11 cellular contexts compared by ENCODE assay signal in the genomic region with DNA sequence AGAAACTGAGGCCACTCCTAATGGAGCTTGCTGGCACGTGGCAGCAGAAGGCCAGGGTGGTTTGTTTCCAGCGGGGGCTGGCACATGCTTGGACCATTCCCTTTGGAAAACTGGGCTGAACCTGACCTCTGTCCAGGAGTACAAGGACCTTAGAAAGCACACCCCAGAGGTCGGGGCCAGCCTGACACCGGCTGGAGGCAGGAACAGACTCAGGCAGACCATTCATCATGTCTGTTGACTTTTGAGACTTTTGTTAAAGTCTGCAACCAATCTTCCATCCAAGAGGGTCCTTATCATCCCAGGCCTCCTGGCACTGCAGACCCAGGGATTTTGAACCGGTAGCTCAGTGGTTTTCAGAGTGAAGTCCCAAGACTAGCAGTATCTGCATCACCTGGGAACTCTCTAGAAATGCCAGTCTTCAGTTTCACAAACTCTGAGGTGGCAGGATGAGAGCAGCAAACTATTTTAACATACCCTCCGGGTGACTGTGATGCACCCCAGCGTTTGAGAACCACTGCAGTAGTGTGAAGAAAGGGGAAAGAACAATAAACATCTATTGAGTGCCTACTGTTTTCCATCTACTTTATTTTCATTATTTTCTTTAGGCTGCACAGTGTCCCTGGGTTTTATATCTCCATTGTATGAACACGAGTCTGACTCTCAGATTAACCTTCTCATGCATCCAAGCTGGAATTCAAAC.
DNase-seq lines count a peak whose midpoint lies in the region; ATAC-seq and TF ChIP-seq lines count a peak whose summit lies in the region.
"Had no signal": no experiment of that assay in that cellular context is flagged by ENCODE, and none has a peak within 500 bp of the region (broad histone marks: within the 10 kb centered on the region; RNA-seq: fewer than 3 reads in every experiment).

No MANE protein-coding gene starts in this region.

- H3K9me3 Mint-ChIP-seq in activated naive CD8-positive, alpha-beta T cell treated with anti-CD3 and anti-CD28 coated beads, Interleukin-2, amount 50 U/mL, for 24 hours = no peaks in the 10 kb centered on the region
- H3K9me3 Mint-ChIP-seq in mesothelial cell of epicardium = peaks cover 6% of the 10 kb centered on the region

- H3K27ac ChIP-seq in vagina = peak overlapping the region; percentile 57

- H3K4me1 Mint-ChIP-seq in activated naive CD8-positive, alpha-beta T cell treated with anti-CD3 and anti-CD28 coated beads, Interleukin-2, amount 50 U/mL, for 24 hours = peaks cover 64% of the 10 kb centered on the region
- H3K4me1 Mint-ChIP-seq in mesothelial cell of epicardium = peaks cover 68% of the 10 kb centered on the region

- intact Hi-C loops in vagina (cut with DNase I) = no loop called here

- no peak overlapping the region for H3K4me3 Mint-ChIP-seq in activated naive CD8-positive, alpha-beta T cell treated with anti-CD3 and anti-CD28 coated beads, Interleukin-2, amount 50 U/mL, for 24 hours
- H3K4me3 Mint-ChIP-seq in mesothelial cell of epicardium = no peak overlapping the region

- DNase-seq in stimulated activated CD4-positive, alpha-beta T cell treated with anti-CD3 and anti-CD28 coated beads, Interleukin-1b, Interleukin-23, amount 100 ng/mL, for 48 hours = peak; percentile 15
- DNase-seq in stimulated activated CD4-positive, alpha-beta T cell treated with anti-CD3 and anti-CD28 coated beads, Interleukin-4, amount 100 ng/mL, for 4 hours = no peak
- DNase-seq in activated naive CD8-positive, alpha-beta T cell treated with anti-CD3 and anti-CD28 coated beads, Interleukin-2, amount 50 U/mL, for 24 hours = no peak
- DNase-seq in mesothelial cell of epicardium (ENCODE audit: low spot score in 2 of 2, unreplicated experiment in 2 of 2) = no peak
- DNase-seq in vagina (ENCODE audit: extremely low spot score in 2 of 2) = no peak
- no peak for DNase-seq in SIG-M5 treated with dmso at 0.1 percent for 504 hours (lab: John Stamatoyannopoulos, UW; ENCODE audit: unreplicated experiment)
- DNase-seq in cortex of kidney (lab: John Stamatoyannopoulos, UW) = no peak
- no peak for DNase-seq in activated gamma-delta T cell treated with Interleukin-2 at 50 U/mL for 16 hours
- DNase-seq: foreskin keratinocyte, NCI-H2081 treated with DMSO at 0.1 percent for 48 hours had no signal

- no peaks in the 10 kb centered on the region for H3K27me3 Mint-ChIP-seq in activated naive CD8-positive, alpha-beta T cell treated with anti-CD3 and anti-CD28 coated beads, Interleukin-2, amount 50 U/mL, for 24 hours
- H3K27me3 Mint-ChIP-seq in mesothelial cell of epicardium (ENCODE audit: low read depth) = no peaks in the 10 kb centered on the region

- no peak for TF ChIP-seq POLR2A in vagina (IDR thresholded peaks at IDR 0.05)

- peaks cover 63% of the 10 kb centered on the region for H3K4me1 ChIP-seq in vagina

- no peak overlapping the region for H3K4me3 ChIP-seq in vagina
- H3K4me3 ChIP-seq: tibial nerve had no signal

- TF ChIP-seq CTCF in mesothelial cell of epicardium (IDR thresholded peaks at IDR 0.05; ENCODE audit: unreplicated experiment) (no peak), vagina (IDR thresholded peaks at IDR 0.05) (no peak)

- no peaks in the 10 kb centered on the region for H3K9me3 ChIP-seq in vagina
- H3K9me3 ChIP-seq: tibial nerve had no signal

- H3K36me3 Mint-ChIP-seq in activated naive CD8-positive, alpha-beta T cell treated with anti-CD3 and anti-CD28 coated beads, Interleukin-2, amount 50 U/mL, for 24 hours (ENCODE audit: low read depth) = no peaks in the 10 kb centered on the region
- H3K36me3 Mint-ChIP-seq in mesothelial cell of epicardium = peaks cover 5% of the 10 kb centered on the region

- peak overlapping the region; percentile 96 for H3K27ac Mint-ChIP-seq in activated naive CD8-positive, alpha-beta T cell treated with anti-CD3 and anti-CD28 coated beads, Interleukin-2, amount 50 U/mL, for 24 hours
- peak overlapping the region; percentile 77 for H3K27ac Mint-ChIP-seq in mesothelial cell of epicardium

- no peak for ATAC-seq in activated naive CD8-positive, alpha-beta T cell treated with anti-CD3 and anti-CD28 coated beads, Interleukin-2, amount 50 U/mL, for 24 hours

- no peaks in the 10 kb centered on the region for H3K36me3 ChIP-seq in vagina
- H3K36me3 ChIP-seq: tibial nerve had no signal

- H3K27me3 ChIP-seq in vagina = no peaks in the 10 kb centered on the region
- H3K27me3 ChIP-seq: foreskin keratinocyte, tibial nerve had no signal
